In genomic region chr2:113041871-113042270, GRCh38 we compare ENCODE assay signal across 1 cellular context.
TF ChIP-seq lines count a peak whose summit lies in the region.

No MANE protein-coding gene starts in this region.

TF ChIP-seq in WTC11, 78 proteins besides CTCF, POLR2A, EP300 and RAD21 (continued from another document):
- TF ChIP-seq AR (CRISPR knock-in tag; IDR thresholded peaks at IDR 0.05) (no peak), ZNF263 (CRISPR knock-in tag; IDR thresholded peaks at IDR 0.05; ENCODE audit: low read depth) (no peak), NR2C2 (CRISPR knock-in tag; IDR thresholded peaks at IDR 0.05) (no peak), GTF2I (CRISPR knock-in tag; conservative IDR thresholded peaks at IDR 0.05) (no peak), FOXJ3 (CRISPR knock-in tag; IDR thresholded peaks at IDR 0.05; ENCODE audit: borderline replicate concordance) (no peak), FOXP1 (CRISPR knock-in tag; IDR thresholded peaks at IDR 0.05; ENCODE audit: borderline replicate concordance) (no peak), HMGA2 (CRISPR knock-in tag; IDR thresholded peaks at IDR 0.05) (no peak)
- TF ChIP-seq, protein P1, sequence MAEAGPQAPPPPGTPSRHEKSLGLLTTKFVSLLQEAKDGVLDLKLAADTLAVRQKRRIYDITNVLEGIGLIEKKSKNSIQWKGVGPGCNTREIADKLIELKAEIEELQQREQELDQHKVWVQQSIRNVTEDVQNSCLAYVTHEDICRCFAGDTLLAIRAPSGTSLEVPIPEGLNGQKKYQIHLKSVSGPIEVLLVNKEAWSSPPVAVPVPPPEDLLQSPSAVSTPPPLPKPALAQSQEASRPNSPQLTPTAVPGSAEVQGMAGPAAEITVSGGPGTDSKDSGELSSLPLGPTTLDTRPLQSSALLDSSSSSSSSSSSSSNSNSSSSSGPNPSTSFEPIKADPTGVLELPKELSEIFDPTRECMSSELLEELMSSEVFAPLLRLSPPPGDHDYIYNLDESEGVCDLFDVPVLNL (CRISPR knock-in tag; IDR thresholded peaks at IDR 0.05; ENCODE audit: borderline replicate concordance, low read depth): no peak
- TF ChIP-seq, protein P2, sequence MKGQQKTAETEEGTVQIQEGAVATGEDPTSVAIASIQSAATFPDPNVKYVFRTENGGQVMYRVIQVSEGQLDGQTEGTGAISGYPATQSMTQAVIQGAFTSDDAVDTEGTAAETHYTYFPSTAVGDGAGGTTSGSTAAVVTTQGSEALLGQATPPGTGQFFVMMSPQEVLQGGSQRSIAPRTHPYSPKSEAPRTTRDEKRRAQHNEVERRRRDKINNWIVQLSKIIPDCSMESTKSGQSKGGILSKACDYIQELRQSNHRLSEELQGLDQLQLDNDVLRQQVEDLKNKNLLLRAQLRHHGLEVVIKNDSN (CRISPR knock-in tag; IDR thresholded peaks at IDR 0.05): no peak
